Comparison of ENCODE assay signal across 25 cellular contexts in the genomic region with DNA sequence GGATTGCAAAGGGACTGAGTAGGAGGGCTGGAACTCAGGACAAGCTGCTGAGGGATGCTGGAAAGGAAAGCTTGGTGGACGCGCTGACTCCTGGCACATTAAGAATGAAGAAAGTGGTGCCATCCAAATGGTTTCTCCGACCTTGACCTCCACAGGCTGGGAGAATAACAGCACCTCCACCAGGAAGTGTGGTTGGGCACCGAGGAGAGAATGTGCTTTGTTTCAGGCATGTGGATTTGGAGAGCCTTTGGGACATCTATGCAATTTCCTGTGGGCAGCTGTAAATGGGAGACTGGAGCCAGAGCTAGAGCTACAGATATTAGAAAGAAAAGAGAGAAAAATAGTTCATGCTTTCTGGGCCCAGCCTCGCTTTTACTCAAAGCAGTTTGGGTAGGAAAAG. TPM values are rescaled to one million over a fixed set of nuclear protein-coding genes. Genes with fewer than 3 reads are reported as not detected.
DNase-seq lines count a peak whose midpoint lies in the region; ATAC-seq and TF ChIP-seq lines count a peak whose summit lies in the region.
"Had no signal": no experiment of that assay in that cellular context is flagged by ENCODE, and none has a peak within 500 bp of the region (broad histone marks: within the 10 kb centered on the region; RNA-seq: fewer than 3 reads in every experiment).

No MANE protein-coding gene starts in this region.

- H3K27ac ChIP-seq in thoracic aorta (peak overlapping the region; percentile 3 to 55), left lung (no peak overlapping the region)
- H3K27ac ChIP-seq: HL-60, PC-9 had no signal

- intact Hi-C loops in left ventricle myocardium superior (cut with micrococcal nuclease) (no loop called here), Right ventricle myocardium inferior (cut with DNase I) (loop anchor here (5.0 kb wide), 2 partner anchors 71 to 801 kb away; no protein-coding TSS in a partner anchor), left lung (cut with DNase I) (no loop called here)
- intact Hi-C loops in activated CD8-positive, alpha-beta T cell treated with anti-CD3 and anti-CD28 coated beads for 36 hours (cut with micrococcal nuclease), result no loop called here

- no peaks in the 10 kb centered on the region for H3K9me3 Mint-ChIP-seq in activated CD8-positive, alpha-beta T cell treated with anti-CD3 and anti-CD28 coated beads for 36 hours

- no peaks in the 10 kb centered on the region for H3K27me3 ChIP-seq in thoracic aorta (replicated peaks; ENCODE audit: insufficient read depth)
- no peaks in the 10 kb centered on the region for H3K27me3 ChIP-seq in left lung
- H3K27me3 ChIP-seq: BE2C had no signal

- ATAC-seq in left ventricle myocardium superior, result peak; percentile 32
- ATAC-seq in Right ventricle myocardium inferior, result no peak
- no peak for ATAC-seq in thoracic aorta (ENCODE audit: insufficient number of reproducible peaks, low FRiP score, low read depth)
- no peak for ATAC-seq in HG02840 (IDR thresholded peaks at IDR 0.05; ENCODE audit: low FRiP score, unreplicated experiment)
- no peak for ATAC-seq in activated CD8-positive, alpha-beta T cell treated with anti-CD3 and anti-CD28 coated beads for 36 hours
- ATAC-seq in left lung, result no peak

- H3K36me3 ChIP-seq in thoracic aorta (no peaks in the 10 kb centered on the region), left lung (no peaks in the 10 kb centered on the region)
- H3K36me3 ChIP-seq: BE2C, HAP-1 had no signal

- H3K4me3 Mint-ChIP-seq in activated CD8-positive, alpha-beta T cell treated with anti-CD3 and anti-CD28 coated beads for 36 hours, result no peak overlapping the region
- H3K4me3 Mint-ChIP-seq: CD4-positive, CD25-positive, alpha-beta regulatory T cell had no signal

- peaks cover 5% of the 10 kb centered on the region for H3K27me3 Mint-ChIP-seq in activated CD8-positive, alpha-beta T cell treated with anti-CD3 and anti-CD28 coated beads for 36 hours
- H3K27me3 Mint-ChIP-seq: CD4-positive, CD25-positive, alpha-beta regulatory T cell had no signal

- H3K4me1 ChIP-seq in thoracic aorta (ENCODE audit: control insufficient read depth in 1 of 2, low read depth in 2 of 2) (peaks cover 4 to 42% of the 10 kb centered on the region in 2 donors), left lung (no peaks in the 10 kb centered on the region)
- H3K4me1 ChIP-seq: HAP-1 had no signal

- no peaks in the 10 kb centered on the region for H3K36me3 Mint-ChIP-seq in activated CD8-positive, alpha-beta T cell treated with anti-CD3 and anti-CD28 coated beads for 36 hours (ENCODE audit: low read depth)
- H3K36me3 Mint-ChIP-seq: CD4-positive, CD25-positive, alpha-beta regulatory T cell had no signal

- POLR2A ChIA-PET in activated CD8-positive, alpha-beta T cell treated with anti-CD3 and anti-CD28 coated beads for 36 hours (lab: Charles Lee), result no interaction called here

- no peak for TF ChIP-seq CTCF in thoracic aorta (IDR thresholded peaks at IDR 0.05)
- TF ChIP-seq CTCF in activated CD8-positive, alpha-beta T cell treated with anti-CD3 and anti-CD28 coated beads for 36 hours (IDR thresholded peaks at IDR 0.05), result no peak
- no peak for TF ChIP-seq CTCF in left lung (IDR thresholded peaks at IDR 0.05)

- no peaks in the 10 kb centered on the region for H3K4me1 Mint-ChIP-seq in activated CD8-positive, alpha-beta T cell treated with anti-CD3 and anti-CD28 coated beads for 36 hours (ENCODE audit: low read depth)
- H3K4me1 Mint-ChIP-seq: CD4-positive, CD25-positive, alpha-beta regulatory T cell had no signal

- no peak overlapping the region for H3K27ac Mint-ChIP-seq in activated CD8-positive, alpha-beta T cell treated with anti-CD3 and anti-CD28 coated beads for 36 hours
- H3K27ac Mint-ChIP-seq: CD4-positive, CD25-positive, alpha-beta regulatory T cell had no signal

- DNase-seq in left ventricle myocardium superior (no peak), Right ventricle myocardium inferior (ENCODE audit: missing footprints) (no peak), dermis blood vessel endothelial cell (peak; percentile 11), midbrain (lab: John Stamatoyannopoulos, UW) (peak; percentile 16), thoracic aorta (ENCODE audit: low spot score) (no peak), left lung (no peak)
- DNase-seq in activated CD8-positive, alpha-beta T cell treated with anti-CD3 and anti-CD28 coated beads for 36 hours, result no peak
- DNase-seq: BE2C; CD4-positive, CD25-positive, alpha-beta regulatory T cell; COR-L47; DMS79; KBM-7; NCI-H1092 treated with DMSO at 0.1 percent for 48 hours; NCI-H1436 treated with DMSO at 0.1 percent for 48 hours; NCI-H1930; NCI-H226; NCI-H510A treated with DMSO at 0.1 percent for 48 hours; NCI-H748 treated with DMSO at 0.1 percent for 48 hours; PC-9; RPMI8226; SHP77 treated with DMSO at 0.1 percent for 48 hours had no signal

- CTCF ChIA-PET in activated CD8-positive, alpha-beta T cell treated with anti-CD3 and anti-CD28 coated beads for 36 hours (lab: Charles Lee), result interaction anchor here (1.3 kb wide), 1 partner anchor 40 kb away, joined by 4 read pairs; no protein-coding TSS in a partner anchor

- no peaks in the 10 kb centered on the region for H3K9me3 ChIP-seq in thoracic aorta
- no peaks in the 10 kb centered on the region for H3K9me3 ChIP-seq in left lung
- H3K9me3 ChIP-seq: BE2C, HAP-1 had no signal

- H3K4me3 ChIP-seq in thoracic aorta (no peak overlapping the region), left lung (no peak overlapping the region)
- H3K4me3 ChIP-seq: HAP-1, PC-9 had no signal

RNA-seq across cellular contexts. Expression of a gene that starts 29.8 kb away (rescaled TPM):
- not detected for total RNA-seq in left ventricle myocardium superior
- total RNA-seq in Right ventricle myocardium inferior, result not detected
- under 0.01 and 0.19 TPM in 2 replicates for total RNA-seq in dermis blood vessel endothelial cell
- total RNA-seq in thoracic aorta, result not detected
- not detected for total RNA-seq in activated CD8-positive, alpha-beta T cell treated with anti-CD3 and anti-CD28 coated beads for 36 hours
- 1 to 10 TPM in 1 of 2 donors, under 1 TPM in 1; 0.24 to 1.3 TPM for total RNA-seq in left lung
- total RNA-seq: CD4-positive, CD25-positive, alpha-beta regulatory T cell; HT-29; PC-9 had no signal

Comparison
In these comparisons a context has a peak if more than half of its experiments do, and no peak if none do; other contexts are left out.
1. DNase-seq: peak in dermis blood vessel endothelial cell (single experiment) and midbrain (single experiment); none in left ventricle myocardium superior (single experiment), Right ventricle myocardium inferior (single experiment), thoracic aorta (single experiment), activated CD8-positive, alpha-beta T cell treated with anti-CD3 and anti-CD28 coated beads for 36 hours (single experiment) and left lung (0 of 2).
2. H3K27ac ChIP-seq: peak in thoracic aorta (2 of 2); none in left lung (0 of 2).